ENCODE assay signal across 23 cellular contexts in genomic region chr2:100955226-100955625, GRCh38.
"Had no signal": no experiment of that assay in that cellular context is flagged by ENCODE, and none has a peak within 500 bp of the region (broad histone marks: within the 10 kb centered on the region; RNA-seq: fewer than 3 reads in every experiment).

No MANE protein-coding gene starts in this region.

- ATAC-seq: activated CD8-positive, alpha-beta T cell treated with anti-CD3 and anti-CD28 coated beads, Interleukin-2, amount 10 ng/mL, durations not matched to agents 7 days and 5 days; T-helper 17 cell; WTC11 had no signal

- H3K27ac ChIP-seq: brain microvascular endothelial cell had no signal

- H3K27me3 ChIP-seq: brain microvascular endothelial cell had no signal

- H3K27me3 Mint-ChIP-seq: activated naive CD8-positive, alpha-beta T cell; activated T-cell treated with anti-CD3 and anti-CD28 coated beads, Interleukin-2, amount 50 U/mL, for 24 hours had no signal

- H3K36me3 Mint-ChIP-seq: WTC11 had no signal

- H3K27ac Mint-ChIP-seq: activated CD8-positive, alpha-beta T cell treated with anti-CD3 and anti-CD28 coated beads, Interleukin-2, amount 10 ng/mL, durations not matched to agents 7 days and 5 days; activated naive CD4-positive, alpha-beta T cell treated with anti-CD3 and anti-CD28 coated beads for 36 hours; activated naive CD8-positive, alpha-beta T cell; activated T-cell treated with anti-CD3 and anti-CD28 coated beads, Interleukin-2, amount 50 U/mL, for 24 hours; activated T-helper 1 cell treated with anti-CD3 and anti-CD28 coated beads, Interleukin-12 subunit alpha, Interleukin-12 subunit beta, Interleukin-2, Interleukin-4 antibody, amounts not matched to agents 30 ng/mL and 10 ng/mL and 1 ng/mL, durations not matched to agents 14 hours and 24 hours and 36 hours; T-helper 17 cell; WTC11 had no signal

- H3K9me3 Mint-ChIP-seq: activated naive CD4-positive, alpha-beta T cell treated with anti-CD3 and anti-CD28 coated beads for 36 hours; activated T-cell treated with anti-CD3 and anti-CD28 coated beads, Interleukin-2, amount 50 U/mL, for 24 hours; activated T-helper 1 cell treated with anti-CD3 and anti-CD28 coated beads, Interleukin-12 subunit alpha, Interleukin-12 subunit beta, Interleukin-2, Interleukin-4 antibody, amounts not matched to agents 30 ng/mL and 10 ng/mL and 1 ng/mL, durations not matched to agents 14 hours and 24 hours and 36 hours had no signal

- H3K4me3 Mint-ChIP-seq: activated CD8-positive, alpha-beta T cell treated with anti-CD3 and anti-CD28 coated beads, Interleukin-2, amount 10 ng/mL, durations not matched to agents 7 days and 5 days; activated naive CD4-positive, alpha-beta T cell treated with anti-CD3 and anti-CD28 coated beads for 36 hours; activated naive CD8-positive, alpha-beta T cell; activated T-cell treated with anti-CD3 and anti-CD28 coated beads, Interleukin-2, amount 50 U/mL, for 24 hours; activated T-helper 1 cell treated with anti-CD3 and anti-CD28 coated beads, Interleukin-12 subunit alpha, Interleukin-12 subunit beta, Interleukin-2, Interleukin-4 antibody, amounts not matched to agents 30 ng/mL and 10 ng/mL and 1 ng/mL, durations not matched to agents 14 hours and 24 hours and 36 hours; T-helper 17 cell; WTC11 had no signal

- DNase-seq: activated CD4-positive, alpha-beta T cell treated with anti-CD3 and anti-CD28 coated beads for 48 hours; activated CD4-positive, alpha-beta T cell treated with anti-CD3 and anti-CD28 coated beads, Interleukin-2, amount 50 U/mL, for 4 hours; activated CD4-positive, CD25-positive, alpha-beta regulatory T cell treated with anti-CD3 and anti-CD28 coated beads, Interleukin-2, amount 50 U/mL, for 72 hours; activated CD8-positive, alpha-beta T cell treated with anti-CD3 and anti-CD28 coated beads, Interleukin-2, amount 10 ng/mL, durations not matched to agents 7 days and 5 days; activated gamma-delta T cell; activated naive CD4-positive, alpha-beta T cell treated with anti-CD3 and anti-CD28 coated beads for 36 hours; activated T-cell treated with anti-CD3 and anti-CD28 coated beads, Interleukin-2, amount 50 U/mL, for 24 hours; brain microvascular endothelial cell; IMR-90; Kasumi-1; KBM-7; NCI-H1105 treated with DMSO at 0.1 percent for 48 hours; NCI-H1436 treated with DMSO at 0.1 percent for 48 hours; NCI-H187; NCI-H2081; NCI-H510A treated with DMSO at 0.1 percent for 48 hours; NCI-H69; SIG-M5; T-helper 17 cell; T-helper 9 cell had no signal
